Comparison of ENCODE assay signal across 1 cellular context in genomic region chr6:149565539-149566371, GRCh38.
TF ChIP-seq lines count a peak whose summit lies in the region.

No MANE protein-coding gene starts in this region.

TF ChIP-seq in HCT116, 20 proteins besides CTCF, POLR2A, EP300 and RAD21 (continued from another document):
- peak; percentile 65 for TF ChIP-seq YY1 (IDR thresholded peaks at IDR 0.05; ENCODE audit: extremely low read depth, insufficient replicate concordance, low read depth, low read length)
- no peak for TF ChIP-seq ZNF274 (IDR thresholded peaks at IDR 0.05; ENCODE audit: low read depth, low read length)
- no peak for TF ChIP-seq EZH2phosphoT487 (IDR thresholded peaks at IDR 0.05; ENCODE audit: borderline replicate concordance)
- TF ChIP-seq JUND (IDR thresholded peaks at IDR 0.05): no peak
- TF ChIP-seq POLR2AphosphoS5 (IDR thresholded peaks at IDR 0.05; ENCODE audit: low read depth, low read length): peak; percentile 38; the same call in 1 of the 2 replicates
- TF ChIP-seq EZH2 (IDR thresholded peaks at IDR 0.05): no peak
- TF ChIP-seq REST (IDR thresholded peaks at IDR 0.05; ENCODE audit: low read depth): no peak
- TF ChIP-seq TCF7L2 (IDR thresholded peaks at IDR 0.05; ENCODE audit: borderline replicate concordance, extremely low read depth, insufficient read depth, insufficient read length): no peak
- no peak for TF ChIP-seq CEBPB (IDR thresholded peaks at IDR 0.05; ENCODE audit: low read depth)
